ENCODE assay signal across 7 cellular contexts in the genomic region with DNA sequence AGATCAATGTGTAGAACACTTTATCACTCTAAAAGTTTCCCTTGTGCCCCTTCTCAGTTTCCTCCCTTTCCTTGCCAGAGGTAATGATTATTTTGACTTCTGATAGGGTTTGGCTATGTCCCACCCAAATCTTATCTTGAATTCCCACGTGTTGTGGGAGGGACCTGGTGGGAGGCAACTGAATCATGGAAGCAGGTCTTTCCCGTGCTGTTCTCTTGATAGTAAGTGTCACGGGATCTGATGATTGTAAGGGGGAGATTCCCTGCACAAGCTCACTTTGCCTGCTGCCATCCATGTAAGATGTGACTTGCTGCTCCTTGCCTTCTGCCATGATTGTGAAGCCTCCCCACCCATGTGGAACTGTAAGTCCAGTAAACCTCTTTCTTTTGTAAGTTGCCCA. TPM values are rescaled to one million over a fixed set of nuclear protein-coding genes. Genes with fewer than 3 reads are reported as not detected.
DNase-seq lines count a peak whose midpoint lies in the region; ATAC-seq, FAIRE-seq and TF ChIP-seq lines count a peak whose summit lies in the region.
"Not testable (repeated sequence)": the region's sequence is repeated elsewhere in the genome, so short reads cannot be mapped to it uniquely, and the experiment has no call there.

No MANE protein-coding gene starts in this region.

- not testable (repeated sequence) for TF ChIP-seq EP300 in HepG2 (IDR thresholded peaks at IDR 0.05; ENCODE audit: low read depth in 2 of 2, low read length in 2 of 2); HepG2 (CRISPR knock-in tag; IDR thresholded peaks at IDR 0.05; ENCODE audit: borderline replicate concordance)

- not testable (repeated sequence) for H3F3A ChIP-seq in Loucy (ENCODE audit: low read depth)

- H2BK5ac ChIP-seq in trophoblast cell (ENCODE audit: low read depth, low read length, poor library complexity), result not testable (repeated sequence)

- not testable (repeated sequence) for H2AK5ac ChIP-seq in trophoblast cell (ENCODE audit: low read length)

- not testable (repeated sequence) for H3K27ac ChIP-seq in CD8-positive, alpha-beta memory T cell (ENCODE audit: low read depth, low read length); endodermal cell (ENCODE audit: low read depth, low read length); trophoblast cell (ENCODE audit: low read depth, low read length)
- peak overlapping the region; percentile 61 for H3K27ac ChIP-seq in HepG2 (ENCODE audit: extremely low read length, insufficient read depth, low read length)

- TF ChIP-seq POLR2A in HepG2 (IDR thresholded peaks at IDR 0.05; ENCODE audit: insufficient read depth in 1 of 2, low read depth in 2 of 2, low read length in 2 of 2), result not testable (repeated sequence)

- not testable (repeated sequence) for H3K9me2 ChIP-seq in Loucy (replicated peaks; ENCODE audit: low read depth, low read length)

- H4K12ac ChIP-seq in trophoblast cell (ENCODE audit: low read depth, low read length), result not testable (repeated sequence)

- ATAC-seq in activated CD4-positive, alpha-beta T cell treated with anti-CD3 and anti-CD28 coated beads for 36 hours; HepG2: not testable (repeated sequence)

- DNase-seq in CD8-positive, alpha-beta memory T cell; activated CD4-positive, alpha-beta T cell treated with anti-CD3 and anti-CD28 coated beads for 36 hours; endodermal cell; HepG2 (ENCODE audit: low spot score); trophoblast cell: not testable (repeated sequence)

- not testable (repeated sequence) for H3K18ac ChIP-seq in trophoblast cell (ENCODE audit: low read length)

- H3K27ac Mint-ChIP-seq in CD8-positive, alpha-beta memory T cell, result peak overlapping the region in 2 of 8 donors; percentile 36 to 81
- peak overlapping the region; percentile 29 for H3K27ac Mint-ChIP-seq in activated CD4-positive, alpha-beta T cell treated with anti-CD3 and anti-CD28 coated beads for 36 hours
- peak overlapping the region; percentile 34 for H3K27ac Mint-ChIP-seq in activated naive CD8-positive, alpha-beta T cell
- not testable (repeated sequence) for H3K27ac Mint-ChIP-seq in endodermal cell

- in situ Hi-C loops in HepG2 (cut with HindIII; ENCODE audit: extremely low pct_ligation_motif_present, low pct_unique_long_range_greater_than_20kb), result not testable (repeated sequence)

- WGBS in endodermal cell (ENCODE audit: insufficient coverage in 1 of 2, insufficient read length in 1 of 2), 2 experiments, result 97 to 100% methylated on average over 3 of the region's 3 CpGs
- 91% methylated on average over 3 of the region's 3 CpGs for WGBS in HepG2 (ENCODE audit: low lambda C conversion rate)
- no CpG with 5 or more reads among the region's 3 CpGs for WGBS in trophoblast cell (ENCODE audit: extremely low coverage, insufficient coverage, insufficient read length)

- FAIRE-seq in HepG2 (lab: Jason Lieb, UNC), result not testable (repeated sequence)

- not testable (repeated sequence) for BruUV-seq in HepG2 (replicated peaks; lab: Mats Ljungman, UMichigan)

- H2BK12ac ChIP-seq in trophoblast cell (ENCODE audit: low read length), result not testable (repeated sequence)

- not testable (repeated sequence) for H3K14ac ChIP-seq in trophoblast cell (ENCODE audit: low read length)

- not testable (repeated sequence) for H3K4me3 ChIP-seq in CD8-positive, alpha-beta memory T cell (ENCODE audit: low read length); HepG2 (replicated peaks in 1 of 3; ENCODE audit: insufficient read depth in 1 of 3, low read depth in 2 of 3, low read length in 3 of 3); trophoblast cell (ENCODE audit: low read depth, low read length)
- H3K4me3 ChIP-seq in Loucy (ENCODE audit: low read length, poor library complexity, severe bottlenecking) (peak overlapping the region; percentile 34), endodermal cell (ENCODE audit: low read length) (peak overlapping the region; percentile 10)

- CTCF ChIA-PET in CD8-positive, alpha-beta memory T cell (lab: Charles Lee), result interaction anchor here (1.5 kb wide), 1 partner anchor 31 kb away, joined by 3 read pairs; no protein-coding TSS in a partner anchor
- CTCF ChIA-PET in activated CD4-positive, alpha-beta T cell treated with anti-CD3 and anti-CD28 coated beads for 36 hours (lab: Charles Lee), result interaction anchor here (0.6 kb wide), 1 partner anchor 22 kb away, joined by 3 read pairs; no protein-coding TSS in a partner anchor
- CTCF ChIA-PET in HepG2 (lab: Yijun Ruan, JAX; ENCODE audit: low intra/inter-chr PET ratio, low total read pairs), result not testable (repeated sequence)

- not testable (repeated sequence) for H3K79me1 ChIP-seq in trophoblast cell (ENCODE audit: low read length)

- H3K9me3 Mint-ChIP-seq in CD8-positive, alpha-beta memory T cell; activated CD4-positive, alpha-beta T cell treated with anti-CD3 and anti-CD28 coated beads for 36 hours (ENCODE audit: low read depth); activated naive CD8-positive, alpha-beta T cell (ENCODE audit: low read depth); endodermal cell: not testable (repeated sequence)

- peaks cover 12% of the 10 kb centered on the region for H3K36me3 ChIP-seq in CD8-positive, alpha-beta memory T cell (ENCODE audit: insufficient read depth, low read length)
- H3K36me3 ChIP-seq in Loucy (ENCODE audit: insufficient read depth, low read length) (peaks cover 21% of the 10 kb centered on the region), endodermal cell (ENCODE audit: control insufficient read depth, insufficient read depth, low read length) (peaks cover 39% of the 10 kb centered on the region), HepG2 (replicated peaks in 1 of 2; ENCODE audit: control insufficient read depth in 1 of 2, insufficient read depth in 2 of 2, low read length in 2 of 2) (peaks cover 5 to 25% of the 10 kb centered on the region in 2 experiments)
- H3K36me3 ChIP-seq in trophoblast cell (ENCODE audit: control insufficient read depth in 1 of 2, insufficient read depth in 2 of 2, low read length in 2 of 2), result not testable (repeated sequence)

- TF ChIP-seq RAD21 in HepG2 (CRISPR knock-in tag; IDR thresholded peaks at IDR 0.05), result not testable (repeated sequence)

- H3K4ac ChIP-seq in trophoblast cell (ENCODE audit: low read depth, low read length), result peak overlapping the region; percentile 47

- H3K36me3 Mint-ChIP-seq in CD8-positive, alpha-beta memory T cell, result peaks cover 6 to 47% (median 9%) of the 10 kb centered on the region in 3 donors
- peaks cover 40% of the 10 kb centered on the region for H3K36me3 Mint-ChIP-seq in activated CD4-positive, alpha-beta T cell treated with anti-CD3 and anti-CD28 coated beads for 36 hours (ENCODE audit: low read depth)
- peaks cover 14% of the 10 kb centered on the region for H3K36me3 Mint-ChIP-seq in activated naive CD8-positive, alpha-beta T cell
- peaks cover 27% of the 10 kb centered on the region for H3K36me3 Mint-ChIP-seq in endodermal cell (ENCODE audit: low read depth)

- H3K79me2 ChIP-seq in Loucy (ENCODE audit: insufficient read depth, low read length) (peaks cover 100% of the 10 kb centered on the region), HepG2 (ENCODE audit: insufficient read depth, low read length) (peaks cover 99% of the 10 kb centered on the region)
- not testable (repeated sequence) for H3K79me2 ChIP-seq in trophoblast cell (ENCODE audit: control insufficient read depth, insufficient read depth, low read length, poor library complexity)

- TF ChIP-seq CTCF in Loucy (conservative IDR thresholded peaks at IDR 0.05; ENCODE audit: low read length); endodermal cell (conservative IDR thresholded peaks at IDR 0.05); HepG2 (CRISPR knock-in tag; IDR thresholded peaks at IDR 0.05): not testable (repeated sequence)

- not testable (repeated sequence) for H3K27me3 Mint-ChIP-seq in CD8-positive, alpha-beta memory T cell; activated CD4-positive, alpha-beta T cell treated with anti-CD3 and anti-CD28 coated beads for 36 hours; activated naive CD8-positive, alpha-beta T cell; endodermal cell (ENCODE audit: insufficient read depth)

- H4K91ac ChIP-seq in trophoblast cell (ENCODE audit: low read depth, low read length), result not testable (repeated sequence)

- H2BK120ac ChIP-seq in trophoblast cell (ENCODE audit: insufficient read depth, low read length, poor library complexity), result not testable (repeated sequence)

- peak overlapping the region; percentile 53 for H3K4me2 ChIP-seq in Loucy (ENCODE audit: low read depth, low read length, poor library complexity, severe bottlenecking)
- H3K4me2 ChIP-seq in HepG2 (ENCODE audit: low read depth, low read length); trophoblast cell (ENCODE audit: low read length): not testable (repeated sequence)

- H4K20me1 ChIP-seq in Loucy (ENCODE audit: insufficient read depth, low read length, poor library complexity, severe bottlenecking), result peaks cover 84% of the 10 kb centered on the region
- peaks cover 46% of the 10 kb centered on the region for H4K20me1 ChIP-seq in HepG2 (ENCODE audit: insufficient read depth, low read length)

- POLR2A ChIA-PET in CD8-positive, alpha-beta memory T cell (lab: Charles Lee); activated CD4-positive, alpha-beta T cell treated with anti-CD3 and anti-CD28 coated beads for 36 hours (lab: Charles Lee); HepG2 (lab: Yijun Ruan, JAX): not testable (repeated sequence)

- H3K4me3 Mint-ChIP-seq in CD8-positive, alpha-beta memory T cell, result peak overlapping the region in 4 of 7 donors; percentile 23 to 54 (median 44)
- H3K4me3 Mint-ChIP-seq in activated CD4-positive, alpha-beta T cell treated with anti-CD3 and anti-CD28 coated beads for 36 hours; endodermal cell: not testable (repeated sequence)
- peak overlapping the region; percentile 51 for H3K4me3 Mint-ChIP-seq in activated naive CD8-positive, alpha-beta T cell

- peaks cover 78 to 93% (median 92%) of the 10 kb centered on the region in 3 donors for H3K4me1 Mint-ChIP-seq in CD8-positive, alpha-beta memory T cell
- H3K4me1 Mint-ChIP-seq in activated CD4-positive, alpha-beta T cell treated with anti-CD3 and anti-CD28 coated beads for 36 hours, result peaks cover 73% of the 10 kb centered on the region
- H3K4me1 Mint-ChIP-seq in activated naive CD8-positive, alpha-beta T cell (ENCODE audit: low read depth), result peaks cover 82% of the 10 kb centered on the region
- peaks cover 42% of the 10 kb centered on the region for H3K4me1 Mint-ChIP-seq in endodermal cell

- H3K23ac ChIP-seq in trophoblast cell (ENCODE audit: low read length), result not testable (repeated sequence)

- H3K27me3 ChIP-seq in CD8-positive, alpha-beta memory T cell (ENCODE audit: insufficient read depth, low read length, poor library complexity, severe bottlenecking); Loucy (ENCODE audit: insufficient read depth, low read length, poor library complexity, severe bottlenecking); endodermal cell (ENCODE audit: control insufficient read depth, insufficient read depth, low read length, poor library complexity, severe bottlenecking); HepG2 (ENCODE audit: control insufficient read depth in 1 of 2, insufficient read depth in 2 of 2, low read length in 2 of 2); trophoblast cell (ENCODE audit: insufficient read depth, low read length): not testable (repeated sequence)

- not testable (repeated sequence) for H4K8ac ChIP-seq in trophoblast cell (ENCODE audit: low read depth, low read length)

- peaks cover 68% of the 10 kb centered on the region for H3K4me1 ChIP-seq in CD8-positive, alpha-beta memory T cell (ENCODE audit: insufficient read depth, low read length)
- peaks cover 59% of the 10 kb centered on the region for H3K4me1 ChIP-seq in Loucy (ENCODE audit: insufficient read depth, low read length, poor library complexity, severe bottlenecking)
- not testable (repeated sequence) for H3K4me1 ChIP-seq in endodermal cell (ENCODE audit: control insufficient read depth, insufficient read depth, low read length); trophoblast cell (ENCODE audit: control insufficient read depth in 1 of 2, insufficient read depth in 2 of 2, low read length in 2 of 2)
- peaks cover 55% of the 10 kb centered on the region for H3K4me1 ChIP-seq in HepG2 (ENCODE audit: insufficient read depth, low read length)

- intact Hi-C loops in activated CD4-positive, alpha-beta T cell treated with anti-CD3 and anti-CD28 coated beads for 36 hours (cut with DNase I, micrococcal nuclease); HepG2 (cut with micrococcal nuclease; ENCODE audit: unreplicated experiment): not testable (repeated sequence)

- not testable (repeated sequence) for H3K9me3 ChIP-seq in CD8-positive, alpha-beta memory T cell (ENCODE audit: low read length); Loucy (ENCODE audit: insufficient read depth, low read depth, low read length); HepG2 (ENCODE audit: low read length); trophoblast cell (ENCODE audit: insufficient read depth, low read depth, low read length)
- H3K9me3 ChIP-seq in endodermal cell (ENCODE audit: control insufficient read depth, low read length), result peaks cover 15% of the 10 kb centered on the region

- H3K9ac ChIP-seq in Loucy (ENCODE audit: low read depth, low read length, poor library complexity, severe bottlenecking); endodermal cell (ENCODE audit: extremely low read depth, low read length, poor library complexity, severe bottlenecking); HepG2 (ENCODE audit: insufficient read depth, low read depth, low read length); trophoblast cell (ENCODE audit: low read length): not testable (repeated sequence)

- H2AFZ ChIP-seq in Loucy (ENCODE audit: low read length); HepG2 (ENCODE audit: low read length); trophoblast cell (ENCODE audit: insufficient read depth, low read length, poor library complexity): not testable (repeated sequence)

RNA-seq across cellular contexts. Expression of gene FEM1B, which starts 7.1 kb away (rescaled TPM):
- 10 to 100 TPM; 37.7 to 39.6 TPM for total RNA-seq in CD8-positive, alpha-beta memory T cell
- 16.9 TPM for polyA plus RNA-seq in CD8-positive, alpha-beta memory T cell
- total RNA-seq in activated CD4-positive, alpha-beta T cell treated with anti-CD3 and anti-CD28 coated beads for 36 hours, result 10 to 100 TPM; 41.1 to 50.0 TPM
- total RNA-seq in endodermal cell, result 10 to 100 TPM; 65.4 to 67.9 TPM
- 36.2 TPM for polyA plus RNA-seq in endodermal cell (2013, experiment 1 of 2)
- polyA plus RNA-seq in endodermal cell (2013, experiment 2 of 2), result 34.3 TPM
- total RNA-seq in HepG2 (2016; rRNA removed; fragmentation: Illumina TruSeq; extraction: Trizol), result 38.1 and 41.2 TPM in 2 replicates
- 1.8 and 3.1 TPM in 2 replicates for total RNA-seq in HepG2 (2016; cell fraction: cytosol; rRNA removed; fragmentation: Illumina TruSeq; extraction: Trizol; ENCODE audit: low read depth)
- total RNA-seq in HepG2 (2016; cell fraction: insoluble cytoplasmic fraction; rRNA removed; fragmentation: Illumina TruSeq; extraction: Trizol), result 30.7 and 45.0 TPM in 2 replicates
- total RNA-seq in HepG2 (2016; cell fraction: membrane; rRNA removed; fragmentation: Illumina TruSeq; extraction: Trizol), result 14.6 and 17.1 TPM in 2 replicates
- total RNA-seq in HepG2 (2016; cell fraction: nucleus; rRNA removed; fragmentation: Illumina TruSeq; extraction: Trizol), result 28.2 and 28.4 TPM in 2 replicates
- 40.0 and 40.3 TPM in 2 replicates for polyA plus RNA-seq in HepG2 (2011; rRNA removed)
- 19.1 and 23.6 TPM in 2 replicates for polyA plus RNA-seq in HepG2 (2011; cell fraction: cytosol; rRNA removed)
- 21.4 and 22.7 TPM in 2 replicates for polyA plus RNA-seq in HepG2 (2011; cell fraction: nucleus; rRNA removed)
- 16.6 and 17.3 TPM in 2 replicates for polyA plus RNA-seq in HepG2 (2012)
- polyA plus RNA-seq in HepG2 (2016; cell fraction: cytosol; fragmentation: Illumina TruSeq; extraction: Trizol; ENCODE audit: low read depth), result 0.72 and 0.80 TPM in 2 replicates
- 19.0 and 20.2 TPM in 2 replicates for polyA plus RNA-seq in HepG2 (2016; cell fraction: insoluble cytoplasmic fraction; fragmentation: Illumina TruSeq; extraction: Trizol; ENCODE audit: low read depth)
- 4.2 and 4.6 TPM in 2 replicates for polyA plus RNA-seq in HepG2 (2016; cell fraction: membrane; fragmentation: Illumina TruSeq; extraction: Trizol; ENCODE audit: low read depth)
- polyA plus RNA-seq in HepG2 (2016; cell fraction: nucleus; fragmentation: Illumina TruSeq; extraction: Trizol; ENCODE audit: insufficient read depth, low read depth), result 19.1 and 25.5 TPM in 2 replicates
- 110 and 233 TPM in 2 replicates for polyA minus RNA-seq in HepG2 (2011; rRNA and poly(A)+ RNA removed; ENCODE audit: low replicate concordance)
- polyA minus RNA-seq in HepG2 (2011; cell fraction: cytosol; rRNA and poly(A)+ RNA removed), result 70.9 and 90.9 TPM in 2 replicates
- 58.1 and 77.1 TPM in 2 replicates for polyA minus RNA-seq in HepG2 (2011; cell fraction: nucleus; rRNA and poly(A)+ RNA removed)
- 26.2 and 26.9 TPM in 2 replicates for polyA plus RNA-seq in trophoblast cell (2013)

RNA-seq across cellular contexts. Expression of gene CLN6, which starts 55.1 kb away (rescaled TPM):
- total RNA-seq in CD8-positive, alpha-beta memory T cell, result 10 to 100 TPM; 69.1 to 73.8 TPM
- polyA plus RNA-seq in CD8-positive, alpha-beta memory T cell, result 2.3 TPM
- 10 to 100 TPM; 45.1 to 48.2 TPM for total RNA-seq in activated CD4-positive, alpha-beta T cell treated with anti-CD3 and anti-CD28 coated beads for 36 hours
- total RNA-seq in endodermal cell, result 10 to 100 TPM; 51.6 to 59.6 TPM
- polyA plus RNA-seq in endodermal cell (2013, experiment 1 of 2), result 31.9 TPM
- polyA plus RNA-seq in endodermal cell (2013, experiment 2 of 2), result 28.2 TPM
- 11.1 and 27.1 TPM in 2 replicates for total RNA-seq in HepG2 (2016; rRNA removed; fragmentation: Illumina TruSeq; extraction: Trizol)
- 8.6 and 9.6 TPM in 2 replicates for total RNA-seq in HepG2 (2016; cell fraction: cytosol; rRNA removed; fragmentation: Illumina TruSeq; extraction: Trizol; ENCODE audit: low read depth)
- 11.8 and 24.4 TPM in 2 replicates for total RNA-seq in HepG2 (2016; cell fraction: insoluble cytoplasmic fraction; rRNA removed; fragmentation: Illumina TruSeq; extraction: Trizol)
- total RNA-seq in HepG2 (2016; cell fraction: membrane; rRNA removed; fragmentation: Illumina TruSeq; extraction: Trizol), result 21.8 and 24.8 TPM in 2 replicates
- total RNA-seq in HepG2 (2016; cell fraction: nucleus; rRNA removed; fragmentation: Illumina TruSeq; extraction: Trizol), result 26.2 and 36.2 TPM in 2 replicates
- polyA plus RNA-seq in HepG2 (2011; rRNA removed), result 24.9 and 26.6 TPM in 2 replicates
- 16.8 and 20.7 TPM in 2 replicates for polyA plus RNA-seq in HepG2 (2011; cell fraction: cytosol; rRNA removed)
- 31.9 and 38.5 TPM in 2 replicates for polyA plus RNA-seq in HepG2 (2011; cell fraction: nucleus; rRNA removed)
- polyA plus RNA-seq in HepG2 (2012), result 11.0 and 11.8 TPM in 2 replicates
- polyA plus RNA-seq in HepG2 (2016; cell fraction: cytosol; fragmentation: Illumina TruSeq; extraction: Trizol; ENCODE audit: low read depth), result 12.8 and 17.1 TPM in 2 replicates
- 18.2 and 20.3 TPM in 2 replicates for polyA plus RNA-seq in HepG2 (2016; cell fraction: insoluble cytoplasmic fraction; fragmentation: Illumina TruSeq; extraction: Trizol; ENCODE audit: low read depth)
- polyA plus RNA-seq in HepG2 (2016; cell fraction: membrane; fragmentation: Illumina TruSeq; extraction: Trizol; ENCODE audit: low read depth), result 26.1 and 27.9 TPM in 2 replicates
- polyA plus RNA-seq in HepG2 (2016; cell fraction: nucleus; fragmentation: Illumina TruSeq; extraction: Trizol; ENCODE audit: insufficient read depth, low read depth), result 66.1 and 79.6 TPM in 2 replicates
- polyA minus RNA-seq in HepG2 (2011; rRNA and poly(A)+ RNA removed; ENCODE audit: low replicate concordance), result 97.2 and 431 TPM in 2 replicates
- 10.3 and 11.8 TPM in 2 replicates for polyA minus RNA-seq in HepG2 (2011; cell fraction: cytosol; rRNA and poly(A)+ RNA removed)
- 22.3 and 29.9 TPM in 2 replicates for polyA minus RNA-seq in HepG2 (2011; cell fraction: nucleus; rRNA and poly(A)+ RNA removed)
- polyA plus RNA-seq in trophoblast cell (2013), result 18.5 and 21.2 TPM in 2 replicates
